ENCODE assay signal across 8 cellular contexts in genomic region chr22:28955817-28956216, GRCh38.
DNase-seq lines count a peak whose midpoint lies in the region; ATAC-seq and TF ChIP-seq lines count a peak whose summit lies in the region.

No MANE protein-coding gene starts in this region.

- H3K9me3 Mint-ChIP-seq in GM23338 (no peaks in the 10 kb centered on the region; the same call in 2 of the 3 replicates), endothelial cell (ENCODE audit: unreplicated experiment) (no peaks in the 10 kb centered on the region)

- peaks cover 11% of the 10 kb centered on the region; the same call in 1 of the 2 replicates for H3K9me2 ChIP-seq in GM23338 (ENCODE audit: insufficient read depth)

- H3K27ac ChIP-seq in cingulate gyrus (ENCODE audit: low read depth, low read length) (peak overlapping the region; percentile 57), GM23338 (ENCODE audit: low read depth) (no peak overlapping the region), thyroid gland (no peak overlapping the region)

- H3K4me3 ChIP-seq in GM23338 (no peak overlapping the region), thyroid gland (replicated peaks in 1 of 3) (no peak overlapping the region)

- TF ChIP-seq CTCF in GM23338 (conservative IDR thresholded peaks at IDR 0.05; ENCODE audit: low read depth in 2 of 2), result no peak
- TF ChIP-seq CTCF in endothelial cell (IDR thresholded peaks at IDR 0.05; ENCODE audit: unreplicated experiment), result no peak
- TF ChIP-seq CTCF in thyroid gland (IDR thresholded peaks at IDR 0.05), result no peak

- peak; percentile 4 for DNase-seq in activated CD4-positive, CD25-positive, alpha-beta regulatory T cell treated with anti-CD3 and anti-CD28 coated beads, Interleukin-2, amount 50 U/mL, for 16 hours (ENCODE audit: low read depth, low spot score)
- peak; percentile 67 to 83 for DNase-seq in stimulated activated CD8-positive, alpha-beta memory T cell treated with anti-CD3 and anti-CD28 coated beads, Interleukin-7, amount 100 ng/mL, for 48 hours (ENCODE audit: extremely low read depth in 1 of 2, low read depth in 1 of 2)
- DNase-seq in GM23338 (ENCODE audit: low spot score) (no peak), endothelial cell (ENCODE audit: low spot score) (no peak), thyroid gland (no peak)

- peaks cover 8% of the 10 kb centered on the region for H3K36me3 Mint-ChIP-seq in GM23338 (ENCODE audit: low read depth)
- no peaks in the 10 kb centered on the region for H3K36me3 Mint-ChIP-seq in endothelial cell (ENCODE audit: low read depth, unreplicated experiment)

- H3K9me3 ChIP-seq in thyroid gland, result no peaks in the 10 kb centered on the region

- 85 to 90% methylated on average over 5 of the region's 5 CpGs for WGBS in thyroid gland, 2 donors

- H3K4me1 ChIP-seq in GM23338 (ENCODE audit: insufficient read depth) (peaks cover 22% of the 10 kb centered on the region), thyroid gland (peaks cover 35 to 36% of the 10 kb centered on the region in 2 donors)

- H3K27me3 ChIP-seq in GM23338 (ENCODE audit: insufficient read depth), result no peaks in the 10 kb centered on the region
- no peaks in the 10 kb centered on the region for H3K27me3 ChIP-seq in thyroid gland

- H3K4me1 Mint-ChIP-seq in GM23338 (peaks cover 37% of the 10 kb centered on the region), endothelial cell (ENCODE audit: unreplicated experiment) (peaks cover 10% of the 10 kb centered on the region)

- H3F3A ChIP-seq in GM23338 (replicated peaks; ENCODE audit: low read depth), result no peaks in the 10 kb centered on the region

- ATAC-seq in HG02610 (IDR thresholded peaks at IDR 0.05; ENCODE audit: unreplicated experiment) (peak; percentile 69), GM23338 (no peak), HG02571 (IDR thresholded peaks at IDR 0.05; ENCODE audit: unreplicated experiment) (no peak)

- intact Hi-C loops in thyroid gland (cut with DNase I), result no loop called here

- H4K20me1 ChIP-seq in GM23338 (replicated peaks; ENCODE audit: insufficient read depth), result peaks cover 6% of the 10 kb centered on the region

- peaks cover 100% of the 10 kb centered on the region for H3K79me2 ChIP-seq in GM23338 (replicated peaks; ENCODE audit: insufficient read depth)

- H3K27me3 Mint-ChIP-seq in GM23338 (ENCODE audit: insufficient read depth, low read depth, poor library complexity) (peaks cover 3% of the 10 kb centered on the region), endothelial cell (ENCODE audit: unreplicated experiment) (no peaks in the 10 kb centered on the region)

- no peaks in the 10 kb centered on the region; the same call in 1 of the 2 replicates for H3K36me3 ChIP-seq in GM23338 (ENCODE audit: insufficient read depth)
- no peaks in the 10 kb centered on the region for H3K36me3 ChIP-seq in thyroid gland

- no peak overlapping the region for H3K4me2 ChIP-seq in GM23338

- H3K27ac Mint-ChIP-seq in GM23338 (no peak overlapping the region; the same call in 1 of the 2 replicates), endothelial cell (ENCODE audit: unreplicated experiment) (no peak overlapping the region)

- no peak for TF ChIP-seq POLR2A in thyroid gland (IDR thresholded peaks at IDR 0.05)

- no peak overlapping the region for H2AFZ ChIP-seq in GM23338

- no peak overlapping the region; the same call in 2 of the 3 replicates for H3K4me3 Mint-ChIP-seq in GM23338
- H3K4me3 Mint-ChIP-seq in endothelial cell (ENCODE audit: unreplicated experiment), result no peak overlapping the region

TF ChIP-seq in GM23338, 12 proteins besides CTCF, POLR2A, EP300 and RAD21:
- TF ChIP-seq JUNB (IDR thresholded peaks at IDR 0.05; ENCODE audit: unreplicated experiment) (no peak), REST (IDR thresholded peaks at IDR 0.05; ENCODE audit: unreplicated experiment) (no peak), ZNF114 (CRISPR knock-in tag; IDR thresholded peaks at IDR 0.05) (no peak)

Comparison
In these comparisons a context has a peak if more than half of its experiments do, and no peak if none do; other contexts are left out.
1. DNase-seq: peak in activated CD4-positive, CD25-positive, alpha-beta regulatory T cell treated with anti-CD3 and anti-CD28 coated beads, Interleukin-2, amount 50 U/mL, for 16 hours (single experiment) and stimulated activated CD8-positive, alpha-beta memory T cell treated with anti-CD3 and anti-CD28 coated beads, Interleukin-7, amount 100 ng/mL, for 48 hours (2 of 2); none in GM23338 (single experiment), endothelial cell (single experiment) and thyroid gland (0 of 2).